1 cellular context compared by ENCODE assay signal in the genomic region with DNA sequence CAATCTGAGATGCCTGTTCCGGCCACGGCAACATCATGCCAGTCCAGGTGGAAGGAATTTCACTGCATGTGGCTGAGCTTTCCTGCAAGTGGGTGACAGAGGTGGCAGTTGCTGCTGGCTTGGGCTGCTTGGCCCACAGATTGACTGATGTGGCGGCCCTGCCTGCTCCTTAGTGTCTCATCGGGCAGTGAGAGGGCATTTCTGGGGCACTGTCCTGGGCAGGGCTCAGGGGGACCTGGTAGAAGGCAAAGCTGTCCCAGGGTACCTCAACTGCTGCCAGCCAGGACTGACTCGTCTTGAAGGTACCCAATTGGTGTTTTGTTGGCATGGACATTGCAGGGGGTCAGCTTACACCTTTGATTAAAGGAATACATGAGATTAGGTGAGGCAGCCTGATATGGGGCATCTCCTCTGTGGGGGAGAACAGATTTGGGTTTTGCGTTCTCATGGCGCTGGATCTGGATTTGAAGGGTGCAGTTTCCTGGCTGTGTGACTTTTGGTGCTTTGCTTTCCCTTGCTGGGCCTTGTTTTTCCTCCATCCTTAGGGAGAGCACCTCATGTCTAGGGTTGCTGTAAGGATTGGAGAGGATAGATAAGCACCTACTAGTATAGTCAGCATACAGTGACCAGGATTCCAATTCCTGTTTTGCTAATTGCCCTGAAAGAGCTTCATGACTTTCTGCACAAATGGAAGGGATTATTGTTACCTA.
TF ChIP-seq lines count a peak whose summit lies in the region.

No MANE protein-coding gene starts in this region.

TF ChIP-seq in H1, 55 proteins besides CTCF, POLR2A, EP300 and RAD21:
- TF ChIP-seq POLR2AphosphoS5 (IDR thresholded peaks at IDR 0.05; ENCODE audit: low read depth, low read length) (no peak), CBX8 (IDR thresholded peaks at IDR 0.05; ENCODE audit: borderline replicate concordance, low read depth, low read length) (no peak), SAP30 (IDR thresholded peaks at IDR 0.05; ENCODE audit: insufficient read depth, insufficient replicate concordance, low read length) (no peak), PHF8 (conservative IDR thresholded peaks at IDR 0.05; ENCODE audit: low read depth, low read length) (no peak), JUND (IDR thresholded peaks at IDR 0.05; ENCODE audit: low read length) (no peak), CBX5 (IDR thresholded peaks at IDR 0.05; ENCODE audit: low read depth, low read length) (no peak), MAFK (IDR thresholded peaks at IDR 0.05; ENCODE audit: low read depth, low read length) (no peak), RBBP5 (IDR thresholded peaks at IDR 0.05; ENCODE audit: borderline replicate concordance, low read depth, low read length) (no peak), FOSL1 (IDR thresholded peaks at IDR 0.05; ENCODE audit: insufficient read depth, low read depth, low read length) (no peak), HDAC2 (IDR thresholded peaks at IDR 0.05; ENCODE audit: borderline replicate concordance in 1 of 2, low read depth in 2 of 2, low read length in 2 of 2) (no peak)
